20 cellular contexts compared by ENCODE assay signal in genomic region chr12:28027328-28027727, GRCh38. TPM values are rescaled to one million over a fixed set of nuclear protein-coding genes. Genes with fewer than 3 reads are reported as not detected.
DNase-seq lines count a peak whose midpoint lies in the region; ATAC-seq, FAIRE-seq and TF ChIP-seq lines count a peak whose summit lies in the region.
"Had no signal": no experiment of that assay in that cellular context is flagged by ENCODE, and none has a peak within 500 bp of the region (broad histone marks: within the 10 kb centered on the region; RNA-seq: fewer than 3 reads in every experiment).

No MANE protein-coding gene starts in this region.

- no peaks in the 10 kb centered on the region for H3K79me2 ChIP-seq in keratinocyte (ENCODE audit: control insufficient read depth, insufficient read depth, low read length)

- H3K4me1 ChIP-seq in keratinocyte (ENCODE audit: control insufficient read depth, extremely low read depth, insufficient read depth, low read length): peaks cover 49% of the 10 kb centered on the region
- peaks cover 23% of the 10 kb centered on the region for H3K4me1 ChIP-seq in vagina
- H3K4me1 ChIP-seq: left lung, psoas muscle had no signal

- FAIRE-seq in keratinocyte (lab: Jason Lieb, UNC): no peak

- H3K9me3 ChIP-seq in keratinocyte (ENCODE audit: control insufficient read depth, low read depth, low read length) (no peaks in the 10 kb centered on the region), vagina (no peaks in the 10 kb centered on the region)
- H3K9me3 ChIP-seq: left lung, psoas muscle, SJSA1 had no signal

- dilution Hi-C loops in keratinocyte (cut with MboI; ENCODE audit: extremely low pct_ligation_motif_present, low sequenced_read_pairs): no loop called here

- no peak overlapping the region for H2AFZ ChIP-seq in keratinocyte (ENCODE audit: control insufficient read depth, low read length)

- peak overlapping the region; percentile 50 for H3K9ac ChIP-seq in keratinocyte (ENCODE audit: control insufficient read depth, extremely low read depth, insufficient read depth, low read length)

- H3K4me2 ChIP-seq in keratinocyte (ENCODE audit: control insufficient read depth, extremely low read depth, insufficient read depth, low read depth, low read length): no peak overlapping the region

- no peak for TF ChIP-seq POLR2A in vagina (IDR thresholded peaks at IDR 0.05)

- H3K27ac ChIP-seq in keratinocyte (ENCODE audit: control insufficient read depth, insufficient read depth, low read length): peak overlapping the region; percentile 84
- no peak overlapping the region for H3K27ac ChIP-seq in vagina
- H3K27ac ChIP-seq: left lung, psoas muscle, VCaP had no signal

- H3K9me1 ChIP-seq in keratinocyte (ENCODE audit: control insufficient read depth, extremely low read depth, insufficient read depth, low read length): no peaks in the 10 kb centered on the region

- H3K4me3 ChIP-seq in keratinocyte (ENCODE audit: control insufficient read depth in 2 of 3, extremely low read depth in 1 of 3, insufficient read depth in 2 of 3, low read depth in 1 of 3, low read length in 3 of 3): no peak overlapping the region
- H3K4me3 ChIP-seq in vagina: no peak overlapping the region
- H3K4me3 ChIP-seq: left lung, psoas muscle, SJSA1 had no signal

- H3K27me3 ChIP-seq in keratinocyte (ENCODE audit: control insufficient read depth, extremely low read depth, insufficient read depth, low read length) (no peaks in the 10 kb centered on the region), vagina (no peaks in the 10 kb centered on the region)
- H3K27me3 ChIP-seq: left lung, SJSA1 had no signal

- no peak for ATAC-seq in HG03175 (IDR thresholded peaks at IDR 0.05; ENCODE audit: unreplicated experiment)
- ATAC-seq in HG03045 (IDR thresholded peaks at IDR 0.05; ENCODE audit: unreplicated experiment): no peak
- ATAC-seq: left lung, natural killer cell had no signal

- intact Hi-C loops in vagina (cut with DNase I): no loop called here

- H3K36me3 ChIP-seq in keratinocyte (ENCODE audit: control insufficient read depth in 2 of 2, extremely low read depth in 1 of 2, insufficient read depth in 2 of 2, low read length in 2 of 2) (no peaks in the 10 kb centered on the region), vagina (no peaks in the 10 kb centered on the region)
- H3K36me3 ChIP-seq: left lung, SJSA1 had no signal

- no peaks in the 10 kb centered on the region for H4K20me1 ChIP-seq in keratinocyte (ENCODE audit: control insufficient read depth, extremely low read depth, insufficient read depth, low read length)

- TF ChIP-seq CTCF in keratinocyte (optimal IDR thresholded peaks at IDR 0.05 in 1 of 3, IDR thresholded peaks at IDR 0.05 in 1 of 3, conservative IDR thresholded peaks at IDR 0.05 in 1 of 3; ENCODE audit: extremely low read depth in 1 of 3, insufficient read depth in 2 of 3, low read length in 3 of 3): no peak
- no peak for TF ChIP-seq CTCF in vagina (IDR thresholded peaks at IDR 0.05)

- peak; percentile 39 for DNase-seq in EH (ENCODE audit: low read depth)
- DNase-seq in NCI-H1694 (lab: John Stamatoyannopoulos, UW): peak; percentile 97
- peak; percentile 33 for DNase-seq in SHP77 treated with DMSO at 0.1 percent for 48 hours (lab: John Stamatoyannopoulos, UW)
- no peak for DNase-seq in keratinocyte (ENCODE audit: low read depth, low spot score)
- DNase-seq in NCI-H226: no peak
- no peak for DNase-seq in vagina (ENCODE audit: extremely low spot score in 2 of 2)
- DNase-seq: activated CD8-positive, alpha-beta memory T cell treated with anti-CD3 and anti-CD28 coated beads for 24 hours; amniotic stem cell; CD4-positive, alpha-beta T cell; KG1; left lung; natural killer cell; NCI-H146; NCI-H82; psoas muscle; stimulated activated CD4-positive, alpha-beta T cell treated with anti-CD3 and anti-CD28 coated beads, Interleukin-15, amount 100 ng/mL, for 24 hours had no signal

RNA-seq across cellular contexts. Expression of gene PTHLH, which starts 54.8 kb away (rescaled TPM):
- polyA plus RNA-seq in keratinocyte: 775 to 851 TPM (median 827 TPM) in 3 replicates
- polyA plus RNA-seq in keratinocyte (2011; ENCODE audit: low read depth): 37.3 TPM
- polyA plus RNA-seq in keratinocyte (2011; cell fraction: cytosol; rRNA removed): 464 and 505 TPM in 2 replicates
- 2,708 and 2,894 TPM in 2 replicates for polyA plus RNA-seq in keratinocyte (2011; cell fraction: nucleus; rRNA removed)
- 51.1 and 594 TPM in 2 replicates for polyA plus RNA-seq in keratinocyte (2012; ENCODE audit: low replicate concordance)
- polyA minus RNA-seq in keratinocyte: 141 to 259 TPM (median 248 TPM) in 3 replicates
- polyA minus RNA-seq in keratinocyte (2011; cell fraction: cytosol; rRNA and poly(A)+ RNA removed): 312 TPM
- 652 and 892 TPM in 2 replicates for polyA minus RNA-seq in keratinocyte (2011; cell fraction: nucleus; rRNA and poly(A)+ RNA removed)
- total RNA-seq in vagina: 7.9 TPM
- total RNA-seq: CD4-positive, alpha-beta T cell; natural killer cell had no signal

Comparison
In these comparisons a context has a peak if more than half of its experiments do, and no peak if none do; other contexts are left out.
1. DNase-seq: peak in EH (single experiment), NCI-H1694 (single experiment) and SHP77 treated with DMSO at 0.1 percent for 48 hours (single experiment); none in keratinocyte (single experiment), NCI-H226 (single experiment) and vagina (0 of 2).